ENCODE assay signal across 27 cellular contexts in the genomic region with DNA sequence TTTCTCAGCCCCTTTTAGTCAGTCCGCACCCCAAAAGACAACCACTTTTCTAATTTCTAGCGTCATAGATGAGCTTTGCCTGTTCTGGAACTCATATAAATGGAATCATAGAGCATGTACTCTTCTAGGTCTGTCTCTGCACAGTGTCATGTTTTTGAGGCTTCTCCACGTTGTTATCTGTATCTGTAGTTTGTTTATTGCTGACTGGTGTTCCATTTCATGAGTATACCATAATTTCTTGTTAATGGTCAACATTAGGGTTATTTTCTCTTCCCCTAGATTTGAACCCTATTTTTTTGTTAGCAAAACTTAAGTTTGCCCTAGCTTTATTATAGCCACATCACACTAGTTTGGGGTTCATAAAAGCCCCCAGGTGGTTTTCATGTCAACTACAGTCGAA. TPM values are rescaled to one million over a fixed set of nuclear protein-coding genes. Genes with fewer than 3 reads are reported as not detected.
DNase-seq lines count a peak whose midpoint lies in the region; ATAC-seq, FAIRE-seq and TF ChIP-seq lines count a peak whose summit lies in the region.
"Had no signal": no experiment of that assay in that cellular context is flagged by ENCODE, and none has a peak within 500 bp of the region (broad histone marks: within the 10 kb centered on the region; RNA-seq: fewer than 3 reads in every experiment).

No MANE protein-coding gene starts in this region.

- POLR2A ChIA-PET in K562 (lab: Yijun Ruan, JAX) (no interaction called here), HEK293T (lab: Yijun Ruan, JAX) (no interaction called here)

- in situ Hi-C loops in K562 (cut with MboI) = loop anchor here (10.0 kb wide), 1 partner anchor 542 kb away; no protein-coding TSS in a partner anchor

- TF ChIP-seq CTCF in KMS-11 (conservative IDR thresholded peaks at IDR 0.05; ENCODE audit: low read depth, low read length) (no peak), K562 (IDR thresholded peaks at IDR 0.05 in 2 of 3, conservative IDR thresholded peaks at IDR 0.05 in 1 of 3; ENCODE audit: insufficient read depth in 2 of 3, low read depth in 1 of 3, low read length in 3 of 3) (no peak)

- H2AFZ ChIP-seq in KMS-11 (ENCODE audit: low read depth) (0 out of 2 replicates have a peak overlapping the region, but pooled peaks have one; percentile 1), K562 (ENCODE audit: low read depth, low read length) (no peak overlapping the region)

- H3K4me3 ChIP-seq in KMS-11 (IDR thresholded peaks at IDR 0.05; ENCODE audit: insufficient read depth, low read depth, low read length) (no peak overlapping the region), K562 (no peak overlapping the region)
- H3K4me3 ChIP-seq: BLaER1, GM12878 had no signal

- H3K36me3 ChIP-seq in KMS-11 (ENCODE audit: insufficient read depth) (no peaks in the 10 kb centered on the region), K562 (ENCODE audit: control insufficient read depth, insufficient read depth, low read length) (peaks cover 5% of the 10 kb centered on the region; the same call in 1 of the 3 replicates)
- H3K36me3 ChIP-seq: BE2C had no signal

- H3K4me1 ChIP-seq in KMS-11 (ENCODE audit: low read depth, poor library complexity, severe bottlenecking) (peaks cover 35% of the 10 kb centered on the region), K562 (replicated peaks in 1 of 2; ENCODE audit: control insufficient read depth in 2 of 2, insufficient read depth in 2 of 2, low read length in 2 of 2) (peaks cover 18 to 20% of the 10 kb centered on the region in 2 experiments; a peak in 4 of 5 replicates)
- H3K4me1 ChIP-seq: BE2C, BLaER1 had no signal

- H4K20me1 ChIP-seq in KMS-11 (ENCODE audit: insufficient read depth) (no peaks in the 10 kb centered on the region), K562 (replicated peaks; ENCODE audit: control insufficient read depth, insufficient read depth, low read length) (no peaks in the 10 kb centered on the region)
- H4K20me1 ChIP-seq: BLaER1 had no signal

- TF ChIP-seq RAD21 in K562 (CRISPR knock-in tag; conservative IDR thresholded peaks at IDR 0.05 in 1 of 2, IDR thresholded peaks at IDR 0.05 in 1 of 2) = no peak

- H3K9me1 ChIP-seq in K562 (ENCODE audit: control insufficient read depth, insufficient read depth, low read length) = peaks cover 6% of the 10 kb centered on the region

- intact Hi-C loops in K562 (cut with micrococcal nuclease) = no loop called here

- no peak overlapping the region for H3K4me3 Mint-ChIP-seq in stimulated activated naive CD8-positive, alpha-beta T cell treated with anti-CD3 and anti-CD28 coated beads, Interleukin-15, amount 100 ng/mL, for 72 hours
- H3K4me3 Mint-ChIP-seq: CD14-positive monocyte; CD4-positive, alpha-beta memory T cell; CD4-positive, CD25-positive, alpha-beta regulatory T cell; CD8-positive, alpha-beta memory T cell had no signal

- H3K9ac ChIP-seq in KMS-11 (no peak overlapping the region), K562 (ENCODE audit: insufficient read depth in 1 of 2, low read depth in 2 of 2, low read length in 2 of 2) (no peak overlapping the region)
- H3K9ac ChIP-seq: BLaER1 had no signal

- no peak for TF ChIP-seq POLR2A in K562 (conservative IDR thresholded peaks at IDR 0.05)

- no peak for ATAC-seq in K562
- no peak for ATAC-seq in stimulated activated naive CD8-positive, alpha-beta T cell treated with anti-CD3 and anti-CD28 coated beads, Interleukin-15, amount 100 ng/mL, for 72 hours
- ATAC-seq: GM12878 had no signal

- H3K4me1 Mint-ChIP-seq in stimulated activated naive CD8-positive, alpha-beta T cell treated with anti-CD3 and anti-CD28 coated beads, Interleukin-15, amount 100 ng/mL, for 72 hours = no peaks in the 10 kb centered on the region
- H3K4me1 Mint-ChIP-seq: CD8-positive, alpha-beta memory T cell had no signal

- no peaks in the 10 kb centered on the region for H3K9me3 ChIP-seq in K562 (replicated peaks; ENCODE audit: control insufficient read depth, insufficient read depth, low read depth, low read length)
- H3K9me3 ChIP-seq: BE2C had no signal

- CTCF ChIA-PET in K562 (lab: Yijun Ruan, JAX; ENCODE audit: low intra/inter-chr PET ratio) (no interaction called here), HEK293T (lab: Yijun Ruan, JAX) (no interaction called here)

- no peak overlapping the region for H3K27ac Mint-ChIP-seq in stimulated activated naive CD8-positive, alpha-beta T cell treated with anti-CD3 and anti-CD28 coated beads, Interleukin-15, amount 100 ng/mL, for 72 hours
- H3K27ac Mint-ChIP-seq: CD4-positive, alpha-beta memory T cell had no signal

- DNase-seq in HTR-8/SVneo (ENCODE audit: insufficient read length, low spot score) (no peak), K562 (ENCODE audit: extremely low read depth in 1 of 4, low spot score in 3 of 4) (no peak), HEK293T (ENCODE audit: extremely low spot score) (no peak), T-helper 9 cell (no peak)
- no peak for DNase-seq in stimulated activated naive CD8-positive, alpha-beta T cell treated with anti-CD3 and anti-CD28 coated beads, Interleukin-15, amount 100 ng/mL, for 72 hours
- DNase-seq: 8988T; ACHN; BE2C; C1 segment of cervical spinal cord; CD4-positive, alpha-beta memory T cell; CD4-positive, CD25-positive, alpha-beta regulatory T cell; CD8-positive, alpha-beta memory T cell; COR-L47; DMS 273 treated with DMSO at 0.1 percent for 48 hours; DMS153; DMS53; DMS79; DND-41; EL; GDM1 had no signal

- H3K4me2 ChIP-seq in KMS-11 (peak overlapping the region; percentile 37), K562 (ENCODE audit: insufficient read depth, low read length) (no peak overlapping the region)
- H3K4me2 ChIP-seq: BLaER1 had no signal

- no TSS peak for BruUV-seq in K562 (replicated peaks; lab: Mats Ljungman, UMichigan)

- peak overlapping the region; percentile 50 for H3K27ac ChIP-seq in KMS-11
- no peak overlapping the region for H3K27ac ChIP-seq in K562 (ENCODE audit: extremely low read depth, low read depth, low read length)
- H3K27ac ChIP-seq: BLaER1 had no signal

- no peaks in the 10 kb centered on the region for H3K9me3 Mint-ChIP-seq in stimulated activated naive CD8-positive, alpha-beta T cell treated with anti-CD3 and anti-CD28 coated beads, Interleukin-15, amount 100 ng/mL, for 72 hours

- WGBS in K562 (ENCODE audit: insufficient coverage, low coverage, missing lambda C conversion rate) = 55% methylated on average over 4 of the region's 4 CpGs

- no peaks in the 10 kb centered on the region for H3K79me2 ChIP-seq in KMS-11 (ENCODE audit: insufficient read depth, low read depth)
- H3K79me2 ChIP-seq in K562 (ENCODE audit: control insufficient read depth, insufficient read depth, low read length) = no peaks in the 10 kb centered on the region

- H3K27me3 Mint-ChIP-seq in stimulated activated naive CD8-positive, alpha-beta T cell treated with anti-CD3 and anti-CD28 coated beads, Interleukin-15, amount 100 ng/mL, for 72 hours = no peaks in the 10 kb centered on the region
- H3K27me3 Mint-ChIP-seq: CD4-positive, CD25-positive, alpha-beta regulatory T cell had no signal

- FAIRE-seq in HTR-8/SVneo (lab: Jason Lieb, UNC) (peak; percentile 4), K562 (lab: Jason Lieb, UNC) (no peak)
- FAIRE-seq: A204.1, GM12878, GM12892, GM18507 had no signal

- no peak for TF ChIP-seq EP300 in K562 (IDR thresholded peaks at IDR 0.05; ENCODE audit: low read length)

- H3K27me3 ChIP-seq in KMS-11 (ENCODE audit: insufficient read depth, low read depth) (no peaks in the 10 kb centered on the region), K562 (ENCODE audit: control insufficient read depth in 2 of 2, insufficient read depth in 2 of 2, low read length in 2 of 2) (no peaks in the 10 kb centered on the region)
- H3K27me3 ChIP-seq: BE2C, BLaER1 had no signal

RNA-seq across cellular contexts. Expression of gene SGK2, which starts 16.2 kb away (rescaled TPM):
- total RNA-seq in K562 (2011; cell fraction: chromatin; rRNA removed; ENCODE audit: low replicate concordance) = 4.3 and 4.4 TPM in 2 replicates
- 0.83 and 2.8 TPM in 2 replicates for total RNA-seq in K562 (2011; cell fraction: nucleolus; rRNA removed)
- 4.0 and 6.9 TPM in 2 replicates for total RNA-seq in K562 (2011; cell fraction: nucleoplasm; rRNA removed)
- total RNA-seq in K562 (2014; rRNA removed) = 0.14 and 0.16 TPM in 2 replicates
- 0.07 and 0.13 TPM in 2 replicates for total RNA-seq in K562 (2014; rRNA removed; fragmentation: Illumina TruSeq; extraction: Trizol)
- 0.11 and 0.15 TPM in 2 replicates for total RNA-seq in K562 (2015; rRNA removed; fragmentation: Illumina TruSeq; extraction: Trizol)
- total RNA-seq in K562 (2021) = 0.20 and 0.31 TPM in 2 replicates
- 0.24 and 0.88 TPM in 2 replicates for polyA plus RNA-seq in K562 (2011; rRNA removed)
- 0.07 and 0.09 TPM in 2 replicates for polyA plus RNA-seq in K562 (2011; cell fraction: cytosol; rRNA removed)
- 2.7 and 3.1 TPM in 2 replicates for polyA plus RNA-seq in K562 (2011; cell fraction: nucleus; rRNA removed)
- 0.10 and 0.62 TPM in 2 replicates for polyA plus RNA-seq in K562 (2012)
- polyA plus RNA-seq in K562 (2014; fragmentation: Illumina TruSeq; extraction: Trizol) = 0.15 TPM in 1 of 2 replicates, not detected in the other
- not detected for polyA plus RNA-seq in K562 (2014; fragmentation: Nextera tagmentation; extraction: Ambion mirVana)
- 0.21 and 0.57 TPM in 2 replicates for polyA plus RNA-seq in K562 (2014; rRNA removed)
- 0.53 and 1.7 TPM in 2 replicates for polyA minus RNA-seq in K562 (2011; rRNA and poly(A)+ RNA removed)
- polyA minus RNA-seq in K562 (2011; cell fraction: cytosol; rRNA and poly(A)+ RNA removed) = not detected in 2 replicates
- polyA minus RNA-seq in K562 (2011; cell fraction: nucleus; rRNA and poly(A)+ RNA removed) = 0.54 and 1.1 TPM in 2 replicates
- polyA plus RNA-seq: CD14-positive monocyte; CD4-positive, alpha-beta memory T cell; CD4-positive, CD25-positive, alpha-beta regulatory T cell; CD8-positive, alpha-beta memory T cell had no signal

RNA-seq across cellular contexts. Expression of gene L3MBTL1, which starts 35.2 kb away (rescaled TPM):
- 96.6 and 129 TPM in 2 replicates for total RNA-seq in K562 (2011; cell fraction: chromatin; rRNA removed; ENCODE audit: low replicate concordance)
- 68.4 and 71.2 TPM in 2 replicates for total RNA-seq in K562 (2011; cell fraction: nucleolus; rRNA removed)
- total RNA-seq in K562 (2011; cell fraction: nucleoplasm; rRNA removed) = 92.8 and 140 TPM in 2 replicates
- total RNA-seq in K562 (2014; rRNA removed) (5.5 and 6.2 TPM in 2 replicates), K562 (2014; rRNA removed; fragmentation: Illumina TruSeq; extraction: Trizol) (3.4 and 4.1 TPM in 2 replicates), K562 (2015; rRNA removed; fragmentation: Illumina TruSeq; extraction: Trizol) (3.2 and 3.4 TPM in 2 replicates), K562 (2021) (6.1 and 9.4 TPM in 2 replicates)
- polyA plus RNA-seq in K562 (2011; rRNA removed) (10.0 and 18.3 TPM in 2 replicates), K562 (2014; fragmentation: Illumina TruSeq; extraction: Trizol) (4.1 and 4.4 TPM in 2 replicates), K562 (2014; fragmentation: Nextera tagmentation; extraction: Ambion mirVana) (1 to 10 TPM in 1 of 2 experiments, under 1 TPM in 1; 0.77 to 1.1 TPM), K562 (2014; rRNA removed) (7.7 and 7.9 TPM in 2 replicates)
- polyA plus RNA-seq in K562 (2011; cell fraction: cytosol; rRNA removed) = 4.0 and 5.7 TPM in 2 replicates
- polyA plus RNA-seq in K562 (2011; cell fraction: nucleus; rRNA removed) = 87.5 and 104 TPM in 2 replicates
- polyA plus RNA-seq in K562 (2012) = 4.0 and 8.9 TPM in 2 replicates
- 13.1 and 17.4 TPM in 2 replicates for polyA minus RNA-seq in K562 (2011; rRNA and poly(A)+ RNA removed)
- polyA minus RNA-seq in K562 (2011; cell fraction: cytosol; rRNA and poly(A)+ RNA removed) = 2.8 and 3.2 TPM in 2 replicates
- polyA minus RNA-seq in K562 (2011; cell fraction: nucleus; rRNA and poly(A)+ RNA removed) = 28.9 and 38.0 TPM in 2 replicates

RNA-seq across cellular contexts. Expression of gene IFT52, which starts 48.1 kb away (rescaled TPM):
- 11.7 and 21.0 TPM in 2 replicates for total RNA-seq in K562 (2011; cell fraction: chromatin; rRNA removed; ENCODE audit: low replicate concordance)
- total RNA-seq in K562 (2011; cell fraction: nucleolus; rRNA removed) = 5.9 and 7.8 TPM in 2 replicates
- total RNA-seq in K562 (2011; cell fraction: nucleoplasm; rRNA removed) = 4.5 and 10.5 TPM in 2 replicates
- total RNA-seq in K562 (2014; rRNA removed) (10.9 and 11.0 TPM in 2 replicates), K562 (2014; rRNA removed; fragmentation: Illumina TruSeq; extraction: Trizol) (22.0 and 22.2 TPM in 2 replicates), K562 (2015; rRNA removed; fragmentation: Illumina TruSeq; extraction: Trizol) (17.0 and 20.4 TPM in 2 replicates), K562 (2021) (15.3 and 17.6 TPM in 2 replicates)
- polyA plus RNA-seq in K562 (2011; rRNA removed) (24.9 and 26.8 TPM in 2 replicates), K562 (2014; fragmentation: Illumina TruSeq; extraction: Trizol) (20.3 and 20.6 TPM in 2 replicates), K562 (2014; fragmentation: Nextera tagmentation; extraction: Ambion mirVana) (10 to 100 TPM; 24.4 to 31.4 TPM), K562 (2014; rRNA removed) (16.1 and 16.5 TPM in 2 replicates)
- 21.6 and 30.1 TPM in 2 replicates for polyA plus RNA-seq in K562 (2011; cell fraction: cytosol; rRNA removed)
- polyA plus RNA-seq in K562 (2011; cell fraction: nucleus; rRNA removed) = 10.3 and 16.7 TPM in 2 replicates
- 15.7 and 22.2 TPM in 2 replicates for polyA plus RNA-seq in K562 (2012)
- 24.1 and 36.9 TPM in 2 replicates for polyA minus RNA-seq in K562 (2011; rRNA and poly(A)+ RNA removed)
- 6.4 and 8.9 TPM in 2 replicates for polyA minus RNA-seq in K562 (2011; cell fraction: cytosol; rRNA and poly(A)+ RNA removed)
- 6.7 and 9.0 TPM in 2 replicates for polyA minus RNA-seq in K562 (2011; cell fraction: nucleus; rRNA and poly(A)+ RNA removed)
